ENCODE assay signal across 4 cellular contexts in genomic region chr13:97692628-97693027, GRCh38.
TF ChIP-seq lines count a peak whose summit lies in the region.

No MANE protein-coding gene starts in this region.

TF ChIP-seq in HepG2, 621 proteins besides CTCF, POLR2A, EP300 and RAD21:
- TF ChIP-seq ZNF552 (CRISPR knock-in tag; IDR thresholded peaks at IDR 0.05; ENCODE audit: borderline replicate concordance): no peak
- no peak for TF ChIP-seq IKZF1 (IDR thresholded peaks at IDR 0.05)
- peak; percentile 16; the same call in 1 of the 2 replicates for TF ChIP-seq NFE2L2 (IDR thresholded peaks at IDR 0.05; ENCODE audit: low read length)
- TF ChIP-seq ZNF235 (CRISPR knock-in tag; IDR thresholded peaks at IDR 0.05; ENCODE audit: borderline replicate concordance): no peak
- no peak for TF ChIP-seq SIX4 (CRISPR knock-in tag; IDR thresholded peaks at IDR 0.05)
TF ChIP-seq in HepG2: peak in this region for 1.

TF ChIP-seq in A549, 52 proteins besides CTCF, POLR2A, EP300 and RAD21:
- peak; percentile 54 for TF ChIP-seq MAFK (IDR thresholded peaks at IDR 0.05; ENCODE audit: partially characterized antibody)
- no peak for TF ChIP-seq MYC (IDR thresholded peaks at IDR 0.05; ENCODE audit: borderline replicate concordance, low read length)
- TF ChIP-seq PHF8 (IDR thresholded peaks at IDR 0.05; ENCODE audit: borderline replicate concordance, low read depth): no peak
- no peak for TF ChIP-seq EHMT2 (IDR thresholded peaks at IDR 0.05; ENCODE audit: low read depth)
- no peak for TF ChIP-seq JUN (IDR thresholded peaks at IDR 0.05)
- no peak for TF ChIP-seq NPAS2 (CRISPR knock-in tag; IDR thresholded peaks at IDR 0.05; ENCODE audit: borderline replicate concordance)
- no peak for TF ChIP-seq PBX3 (IDR thresholded peaks at IDR 0.05)
- TF ChIP-seq NR3C1 (IDR thresholded peaks at IDR 0.05): no peak

TF ChIP-seq in IMR-90, 13 proteins besides CTCF, POLR2A, EP300 and RAD21:
- TF ChIP-seq MXI1 (IDR thresholded peaks at IDR 0.05; ENCODE audit: borderline replicate concordance, low read depth, low read length): no peak
- TF ChIP-seq FOS (IDR thresholded peaks at IDR 0.05; ENCODE audit: low read depth, low read length): no peak
- peak; percentile 50; the same call in 1 of the 2 replicates for TF ChIP-seq NFE2L2 (IDR thresholded peaks at IDR 0.05; ENCODE audit: low read depth, low read length)

TF ChIP-seq in K562, 482 proteins besides CTCF, POLR2A, EP300 and RAD21:
- TF ChIP-seq MAFG (tag; conservative IDR thresholded peaks at IDR 0.05) (peak; percentile 36), NFIX (CRISPR knock-in tag; IDR thresholded peaks at IDR 0.05; ENCODE audit: low read depth) (no peak), NFE2 (IDR thresholded peaks at IDR 0.05; ENCODE audit: low read depth) (peak; percentile 52; the same call in 1 of the 2 replicates)
- TF ChIP-seq, protein P1, sequence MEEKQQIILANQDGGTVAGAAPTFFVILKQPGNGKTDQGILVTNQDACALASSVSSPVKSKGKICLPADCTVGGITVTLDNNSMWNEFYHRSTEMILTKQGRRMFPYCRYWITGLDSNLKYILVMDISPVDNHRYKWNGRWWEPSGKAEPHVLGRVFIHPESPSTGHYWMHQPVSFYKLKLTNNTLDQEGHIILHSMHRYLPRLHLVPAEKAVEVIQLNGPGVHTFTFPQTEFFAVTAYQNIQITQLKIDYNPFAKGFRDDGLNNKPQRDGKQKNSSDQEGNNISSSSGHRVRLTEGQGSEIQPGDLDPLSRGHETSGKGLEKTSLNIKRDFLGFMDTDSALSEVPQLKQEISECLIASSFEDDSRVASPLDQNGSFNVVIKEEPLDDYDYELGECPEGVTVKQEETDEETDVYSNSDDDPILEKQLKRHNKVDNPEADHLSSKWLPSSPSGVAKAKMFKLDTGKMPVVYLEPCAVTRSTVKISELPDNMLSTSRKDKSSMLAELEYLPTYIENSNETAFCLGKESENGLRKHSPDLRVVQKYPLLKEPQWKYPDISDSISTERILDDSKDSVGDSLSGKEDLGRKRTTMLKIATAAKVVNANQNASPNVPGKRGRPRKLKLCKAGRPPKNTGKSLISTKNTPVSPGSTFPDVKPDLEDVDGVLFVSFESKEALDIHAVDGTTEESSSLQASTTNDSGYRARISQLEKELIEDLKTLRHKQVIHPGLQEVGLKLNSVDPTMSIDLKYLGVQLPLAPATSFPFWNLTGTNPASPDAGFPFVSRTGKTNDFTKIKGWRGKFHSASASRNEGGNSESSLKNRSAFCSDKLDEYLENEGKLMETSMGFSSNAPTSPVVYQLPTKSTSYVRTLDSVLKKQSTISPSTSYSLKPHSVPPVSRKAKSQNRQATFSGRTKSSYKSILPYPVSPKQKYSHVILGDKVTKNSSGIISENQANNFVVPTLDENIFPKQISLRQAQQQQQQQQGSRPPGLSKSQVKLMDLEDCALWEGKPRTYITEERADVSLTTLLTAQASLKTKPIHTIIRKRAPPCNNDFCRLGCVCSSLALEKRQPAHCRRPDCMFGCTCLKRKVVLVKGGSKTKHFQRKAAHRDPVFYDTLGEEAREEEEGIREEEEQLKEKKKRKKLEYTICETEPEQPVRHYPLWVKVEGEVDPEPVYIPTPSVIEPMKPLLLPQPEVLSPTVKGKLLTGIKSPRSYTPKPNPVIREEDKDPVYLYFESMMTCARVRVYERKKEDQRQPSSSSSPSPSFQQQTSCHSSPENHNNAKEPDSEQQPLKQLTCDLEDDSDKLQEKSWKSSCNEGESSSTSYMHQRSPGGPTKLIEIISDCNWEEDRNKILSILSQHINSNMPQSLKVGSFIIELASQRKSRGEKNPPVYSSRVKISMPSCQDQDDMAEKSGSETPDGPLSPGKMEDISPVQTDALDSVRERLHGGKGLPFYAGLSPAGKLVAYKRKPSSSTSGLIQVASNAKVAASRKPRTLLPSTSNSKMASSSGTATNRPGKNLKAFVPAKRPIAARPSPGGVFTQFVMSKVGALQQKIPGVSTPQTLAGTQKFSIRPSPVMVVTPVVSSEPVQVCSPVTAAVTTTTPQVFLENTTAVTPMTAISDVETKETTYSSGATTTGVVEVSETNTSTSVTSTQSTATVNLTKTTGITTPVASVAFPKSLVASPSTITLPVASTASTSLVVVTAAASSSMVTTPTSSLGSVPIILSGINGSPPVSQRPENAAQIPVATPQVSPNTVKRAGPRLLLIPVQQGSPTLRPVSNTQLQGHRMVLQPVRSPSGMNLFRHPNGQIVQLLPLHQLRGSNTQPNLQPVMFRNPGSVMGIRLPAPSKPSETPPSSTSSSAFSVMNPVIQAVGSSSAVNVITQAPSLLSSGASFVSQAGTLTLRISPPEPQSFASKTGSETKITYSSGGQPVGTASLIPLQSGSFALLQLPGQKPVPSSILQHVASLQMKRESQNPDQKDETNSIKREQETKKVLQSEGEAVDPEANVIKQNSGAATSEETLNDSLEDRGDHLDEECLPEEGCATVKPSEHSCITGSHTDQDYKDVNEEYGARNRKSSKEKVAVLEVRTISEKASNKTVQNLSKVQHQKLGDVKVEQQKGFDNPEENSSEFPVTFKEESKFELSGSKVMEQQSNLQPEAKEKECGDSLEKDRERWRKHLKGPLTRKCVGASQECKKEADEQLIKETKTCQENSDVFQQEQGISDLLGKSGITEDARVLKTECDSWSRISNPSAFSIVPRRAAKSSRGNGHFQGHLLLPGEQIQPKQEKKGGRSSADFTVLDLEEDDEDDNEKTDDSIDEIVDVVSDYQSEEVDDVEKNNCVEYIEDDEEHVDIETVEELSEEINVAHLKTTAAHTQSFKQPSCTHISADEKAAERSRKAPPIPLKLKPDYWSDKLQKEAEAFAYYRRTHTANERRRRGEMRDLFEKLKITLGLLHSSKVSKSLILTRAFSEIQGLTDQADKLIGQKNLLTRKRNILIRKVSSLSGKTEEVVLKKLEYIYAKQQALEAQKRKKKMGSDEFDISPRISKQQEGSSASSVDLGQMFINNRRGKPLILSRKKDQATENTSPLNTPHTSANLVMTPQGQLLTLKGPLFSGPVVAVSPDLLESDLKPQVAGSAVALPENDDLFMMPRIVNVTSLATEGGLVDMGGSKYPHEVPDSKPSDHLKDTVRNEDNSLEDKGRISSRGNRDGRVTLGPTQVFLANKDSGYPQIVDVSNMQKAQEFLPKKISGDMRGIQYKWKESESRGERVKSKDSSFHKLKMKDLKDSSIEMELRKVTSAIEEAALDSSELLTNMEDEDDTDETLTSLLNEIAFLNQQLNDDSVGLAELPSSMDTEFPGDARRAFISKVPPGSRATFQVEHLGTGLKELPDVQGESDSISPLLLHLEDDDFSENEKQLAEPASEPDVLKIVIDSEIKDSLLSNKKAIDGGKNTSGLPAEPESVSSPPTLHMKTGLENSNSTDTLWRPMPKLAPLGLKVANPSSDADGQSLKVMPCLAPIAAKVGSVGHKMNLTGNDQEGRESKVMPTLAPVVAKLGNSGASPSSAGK (IDR thresholded peaks at IDR 0.05): no peak
